21 cellular contexts compared by ENCODE assay signal in the genomic region with DNA sequence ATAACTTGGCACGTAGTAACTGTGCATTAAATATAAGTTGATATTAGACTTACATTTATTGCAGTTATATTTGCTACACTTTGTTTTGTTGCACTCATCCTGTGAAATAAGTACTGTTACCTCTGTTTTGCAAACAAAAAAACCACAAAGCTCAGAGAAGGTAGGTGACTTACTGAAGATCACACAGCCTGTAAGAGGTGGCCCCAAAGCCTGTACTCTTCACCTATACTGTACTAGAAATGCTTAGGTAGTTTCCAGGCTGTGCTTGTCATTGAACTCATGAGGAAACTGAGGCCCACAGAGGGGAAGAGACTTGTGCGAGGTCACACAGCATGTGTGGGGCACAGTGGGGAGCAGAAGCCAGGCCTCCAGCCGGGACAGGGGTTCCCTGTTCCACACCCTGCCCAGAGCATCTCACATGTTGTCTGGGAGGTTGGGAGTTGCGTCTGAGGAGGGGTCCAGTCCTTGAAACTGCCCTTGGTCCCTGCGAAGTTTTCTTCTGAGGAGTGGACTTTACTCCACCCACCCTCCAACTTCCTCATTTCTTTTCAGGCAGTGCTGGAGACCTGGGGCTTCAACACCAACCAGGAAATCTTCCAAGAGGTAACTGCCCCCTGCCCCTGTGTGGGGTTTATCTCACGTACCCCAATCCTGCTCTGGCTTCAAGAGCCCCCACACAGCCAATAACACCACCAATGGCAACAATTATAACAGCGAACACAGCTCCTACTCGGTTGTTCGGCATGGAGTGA. TPM values are rescaled to one million over a fixed set of nuclear protein-coding genes. Genes with fewer than 3 reads are reported as not detected.
DNase-seq lines count a peak whose midpoint lies in the region; ATAC-seq and TF ChIP-seq lines count a peak whose summit lies in the region.
"Had no signal": no experiment of that assay in that cellular context is flagged by ENCODE, and none has a peak within 500 bp of the region (broad histone marks: within the 10 kb centered on the region; RNA-seq: fewer than 3 reads in every experiment).

No MANE protein-coding gene starts in this region.

- peak overlapping the region; percentile 67 for H2AK5ac ChIP-seq in neuronal stem cell (ENCODE audit: low read depth, low read length)

- no peak for TF ChIP-seq CTCF in GM13976 (IDR thresholded peaks at IDR 0.05; ENCODE audit: borderline replicate concordance, control extremely low read depth, extremely low read depth, insufficient read depth, missing control alignments)

- no peak overlapping the region for H3K4me3 Mint-ChIP-seq in activated CD4-positive, alpha-beta T cell treated with anti-CD3 and anti-CD28 coated beads, Interleukin-2, amount 10 ng/mL, durations not matched to agents 7 days and 5 days
- H3K4me3 Mint-ChIP-seq in T-cell = peak overlapping the region in 1 of 3 donors; percentile 67
- H3K4me3 Mint-ChIP-seq: endodermal cell; stimulated activated naive CD8-positive, alpha-beta T cell treated with anti-CD3 and anti-CD28 coated beads, Interleukin-15, Interleukin-2, amounts not matched to agents 100 ng/mL and 50 ng/mL, for 24 hours had no signal

- no peak overlapping the region for H2BK12ac ChIP-seq in neuronal stem cell (ENCODE audit: low read length)

- ATAC-seq in T-cell (replicated peaks in 1 of 4) = peak in 2 of 4 experiments; percentile 34 to 52

- H2BK15ac ChIP-seq in neuronal stem cell (ENCODE audit: low read length) = peak overlapping the region; percentile 61

- peaks cover 30% of the 10 kb centered on the region for H3K4me1 Mint-ChIP-seq in activated CD4-positive, alpha-beta T cell treated with anti-CD3 and anti-CD28 coated beads, Interleukin-2, amount 10 ng/mL, durations not matched to agents 7 days and 5 days
- H3K4me1 Mint-ChIP-seq in T-cell = peaks cover 52 to 58% (median 54%) of the 10 kb centered on the region in 3 donors
- H3K4me1 Mint-ChIP-seq: endodermal cell had no signal

- H3K9me3 Mint-ChIP-seq in activated CD4-positive, alpha-beta T cell treated with anti-CD3 and anti-CD28 coated beads, Interleukin-2, amount 10 ng/mL, durations not matched to agents 7 days and 5 days = no peaks in the 10 kb centered on the region
- H3K9me3 Mint-ChIP-seq in T-cell = no peaks in the 10 kb centered on the region
- H3K9me3 Mint-ChIP-seq: neural progenitor cell; stimulated activated naive CD8-positive, alpha-beta T cell treated with anti-CD3 and anti-CD28 coated beads, Interleukin-15, Interleukin-2, amounts not matched to agents 100 ng/mL and 50 ng/mL, for 24 hours had no signal

- no peaks in the 10 kb centered on the region for H3K36me3 ChIP-seq in neuronal stem cell (replicated peaks in 1 of 2; ENCODE audit: control insufficient read depth in 2 of 2, insufficient read depth in 2 of 2, low read length in 2 of 2)
- H3K36me3 ChIP-seq: neural progenitor cell had no signal

- POLR2A ChIA-PET in activated CD4-positive, alpha-beta T cell treated with anti-CD3 and anti-CD28 coated beads, Interleukin-2, amount 10 ng/mL, durations not matched to agents 7 days and 5 days (lab: Charles Lee) = no interaction called here
- POLR2A ChIA-PET in T-cell (lab: Charles Lee) = interaction anchor here in 1 of 2 donors (0.8 kb wide), 1 partner anchor 9 kb away, joined by 3 read pairs; no protein-coding TSS in a partner anchor

- no CpG with 5 or more reads among the region's 9 CpGs for WGBS in neuronal stem cell (ENCODE audit: extremely low coverage in 2 of 2, insufficient read length in 2 of 2, insufficient replicate concordance in 1 of 2), 2 donors

- peaks cover 2% of the 10 kb centered on the region for H3K36me3 Mint-ChIP-seq in activated CD4-positive, alpha-beta T cell treated with anti-CD3 and anti-CD28 coated beads, Interleukin-2, amount 10 ng/mL, durations not matched to agents 7 days and 5 days (ENCODE audit: low read depth)
- no peaks in the 10 kb centered on the region for H3K36me3 Mint-ChIP-seq in T-cell
- H3K36me3 Mint-ChIP-seq: neural progenitor cell had no signal

- no peak overlapping the region for H3K27ac ChIP-seq in neuronal stem cell (replicated peaks; ENCODE audit: low read length)
- H3K27ac ChIP-seq: neural progenitor cell, SK-N-MC had no signal

- peak overlapping the region; percentile 65 for H3K18ac ChIP-seq in neuronal stem cell (ENCODE audit: low read length)

- no peak overlapping the region for H4K8ac ChIP-seq in neuronal stem cell (ENCODE audit: low read depth, low read length)

- CTCF ChIA-PET in activated CD4-positive, alpha-beta T cell treated with anti-CD3 and anti-CD28 coated beads, Interleukin-2, amount 10 ng/mL, durations not matched to agents 7 days and 5 days (lab: Charles Lee) = interaction anchor here (0.5 to 12.8 kb wide), 4 partner anchors 9 to 520 kb away, joined by 3 to 123 read pairs (median 40); partner anchors contain the start of genes CETP and NLRC5
- CTCF ChIA-PET in T-cell (lab: Charles Lee) = interaction anchor here in 1 of 2 donors (1.1 kb wide), 1 partner anchor 17 kb away, joined by 4 read pairs; no protein-coding TSS in a partner anchor

- H3K4me2 ChIP-seq in neuronal stem cell (ENCODE audit: insufficient read depth, low read length, poor library complexity, severe bottlenecking) = no peak overlapping the region
- H3K4me2 ChIP-seq: neural progenitor cell had no signal

- H3K9ac ChIP-seq in neuronal stem cell (ENCODE audit: low read depth, low read length, poor library complexity) = no peak overlapping the region
- H3K9ac ChIP-seq: neural progenitor cell had no signal

- H3K27me3 ChIP-seq in neuronal stem cell (ENCODE audit: control insufficient read depth in 3 of 3, insufficient read depth in 3 of 3, low read depth in 1 of 3, low read length in 3 of 3) = peaks cover 0 to 22% (median 0%) of the 10 kb centered on the region in 3 experiments
- H3K27me3 ChIP-seq: neural progenitor cell had no signal

- peak overlapping the region; percentile 84 for H3K14ac ChIP-seq in neuronal stem cell (ENCODE audit: low read length)

- H3K23ac ChIP-seq in neuronal stem cell (ENCODE audit: low read depth, low read length, poor library complexity) = no peak overlapping the region

- H3K4ac ChIP-seq in neuronal stem cell (ENCODE audit: low read length) = no peak overlapping the region

- H3K27ac Mint-ChIP-seq in activated CD4-positive, alpha-beta T cell treated with anti-CD3 and anti-CD28 coated beads, Interleukin-2, amount 10 ng/mL, durations not matched to agents 7 days and 5 days = peak overlapping the region; percentile 67
- H3K27ac Mint-ChIP-seq in T-cell = peak overlapping the region; percentile 46 to 64
- H3K27ac Mint-ChIP-seq: endodermal cell, neural progenitor cell had no signal

- H3K9me3 ChIP-seq in neuronal stem cell (replicated peaks in 1 of 2; ENCODE audit: control insufficient read depth in 2 of 2, insufficient read depth in 1 of 2, low read depth in 1 of 2, low read length in 2 of 2) = peaks cover 0 to 1% of the 10 kb centered on the region in 2 donors

- no peaks in the 10 kb centered on the region for H3K79me1 ChIP-seq in neuronal stem cell (ENCODE audit: low read depth, low read length)

- peak overlapping the region; percentile 93 for H2BK5ac ChIP-seq in neuronal stem cell (ENCODE audit: low read length)

- H3K4me1 ChIP-seq in neuronal stem cell (ENCODE audit: control insufficient read depth in 2 of 2, insufficient read depth in 1 of 2, low read depth in 1 of 2, low read length in 2 of 2) = peaks cover 2 to 4% of the 10 kb centered on the region in 2 donors
- H3K4me1 ChIP-seq: neural progenitor cell had no signal

- no peak overlapping the region for H2BK120ac ChIP-seq in neuronal stem cell (ENCODE audit: low read depth, low read length)

- H4K91ac ChIP-seq in neuronal stem cell (ENCODE audit: low read depth, low read length, poor library complexity) = no peak overlapping the region

- in situ Hi-C loops in KBM-7 (cut with MboI; ENCODE audit: low pct_unique_long_range_greater_than_20kb, low sequenced_read_pairs) = no loop called here
- in situ Hi-C loops in GM13976 (cut with MboI; ENCODE audit: low sequenced_read_pairs, unreplicated experiment) = no loop called here

- H2AFZ ChIP-seq in neuronal stem cell (ENCODE audit: low read length) = no peak overlapping the region
- H2AFZ ChIP-seq: neural progenitor cell had no signal

- H3K4me3 ChIP-seq in neuronal stem cell (ENCODE audit: low read length in 2 of 2) = no peak overlapping the region
- H3K4me3 ChIP-seq: neural progenitor cell, SK-N-MC had no signal

- H3K27me3 Mint-ChIP-seq in activated CD4-positive, alpha-beta T cell treated with anti-CD3 and anti-CD28 coated beads, Interleukin-2, amount 10 ng/mL, durations not matched to agents 7 days and 5 days = no peaks in the 10 kb centered on the region
- H3K27me3 Mint-ChIP-seq in T-cell = no peaks in the 10 kb centered on the region
- H3K27me3 Mint-ChIP-seq: stimulated activated naive CD8-positive, alpha-beta T cell treated with anti-CD3 and anti-CD28 coated beads, Interleukin-15, Interleukin-2, amounts not matched to agents 100 ng/mL and 50 ng/mL, for 24 hours had no signal

- DNase-seq in activated CD4-positive, alpha-beta T cell treated with anti-CD3 and anti-CD28 coated beads, Interleukin-2, amount 10 ng/mL, durations not matched to agents 7 days and 5 days = no peak
- DNase-seq in activated CD4-positive, alpha-beta T cell treated with anti-CD3 and anti-CD28 coated beads for 1 hour = no peak
- DNase-seq in KBM-7 (peak; percentile 42), T-cell (no peak), neuronal stem cell (ENCODE audit: low spot score) (no peak), NCI-H1105 treated with DMSO at 0.1 percent for 48 hours (lab: John Stamatoyannopoulos, UW) (no peak), glomerular visceral epithelial cell (ENCODE audit: extremely low spot score) (no peak), GM13976 (ENCODE audit: low spot score) (no peak)
- DNase-seq: activated effector memory CD4-positive, alpha-beta T cell treated with Interleukin-2 at 50 U/mL for 16 hours; endodermal cell; hippocampal formation; kidney glomerular epithelial cell; mesendoderm; NCI-H1092; NCI-H69 had no signal

RNA-seq across cellular contexts. Expression of gene CETP, which starts 13.0 kb away (rescaled TPM):
- not detected for total RNA-seq in activated CD4-positive, alpha-beta T cell treated with anti-CD3 and anti-CD28 coated beads, Interleukin-2, amount 10 ng/mL, durations not matched to agents 7 days and 5 days
- under 1 TPM in 3 of 5 donors, not detected in 2; 0.18 to 0.25 (median 0.19) TPM for total RNA-seq in T-cell
- polyA plus RNA-seq in neuronal stem cell (2013, experiment 1 of 2) = not detected
- polyA plus RNA-seq in neuronal stem cell (2013, experiment 2 of 2) = not detected
- total RNA-seq: Daoy, endodermal cell, renal cortical epithelial cell had no signal
- polyA plus RNA-seq: aorta had no signal

RNA-seq across cellular contexts. Expression of gene NLRC5, which starts 14.6 kb away (rescaled TPM):
- total RNA-seq in activated CD4-positive, alpha-beta T cell treated with anti-CD3 and anti-CD28 coated beads, Interleukin-2, amount 10 ng/mL, durations not matched to agents 7 days and 5 days = 100 to 1,000 TPM; 428 to 468 TPM
- total RNA-seq in T-cell = 100 to 1,000 TPM; 390 to 711 (median 496) TPM
- 0.06 TPM for polyA plus RNA-seq in neuronal stem cell (2013, experiment 1 of 2)
- polyA plus RNA-seq in neuronal stem cell (2013, experiment 2 of 2) = 0.39 TPM

RNA-seq across cellular contexts. Expression of gene HERPUD1, which starts 42.8 kb away (rescaled TPM):
- 100 to 1,000 TPM in 1 of 2 experiments, 10 to 100 TPM in 1; 81.3 to 113 TPM for total RNA-seq in activated CD4-positive, alpha-beta T cell treated with anti-CD3 and anti-CD28 coated beads, Interleukin-2, amount 10 ng/mL, durations not matched to agents 7 days and 5 days
- total RNA-seq in T-cell = 100 to 1,000 TPM; 149 to 185 (median 167) TPM
- polyA plus RNA-seq in neuronal stem cell (2013, experiment 1 of 2) = 11.7 TPM
- 12.1 TPM for polyA plus RNA-seq in neuronal stem cell (2013, experiment 2 of 2)
